8 cellular contexts compared by ENCODE assay signal in genomic region chr2:189661148-189661956, GRCh38. TPM values are rescaled to one million over a fixed set of nuclear protein-coding genes. Genes with fewer than 3 reads are reported as not detected.
A peak's percentile ranks its signal among the peaks of the same experiment; 100 is the strongest.
DNase-seq lines count a peak whose midpoint lies in the region; ATAC-seq and TF ChIP-seq lines count a peak whose summit lies in the region.

Gene ASNSD1, plus strand, starts transcription at chr2:189661459. Its CDS starts 4,674 bp downstream, at chr2:189666133.

- H3K27me3 Mint-ChIP-seq in activated B cell treated with CpG ODN at 0.5 μM for 24 hours: no peaks in the 10 kb centered on the region
- no peaks in the 10 kb centered on the region for H3K27me3 Mint-ChIP-seq in central memory CD8-positive, alpha-beta T cell

- POLR2A ChIA-PET in activated B cell treated with CpG ODN at 0.5 μM for 24 hours (lab: Charles Lee): interaction anchor here (1.0 to 3.2 kb wide), 8 partner anchors 10 to 1353 kb away, joined by 3 to 37 read pairs (median 4); partner anchors contain the start of genes ANKAR, ORMDL1, OSGEPL1 and PMS1

- no peak within 1 kb of the TSS for H3K27ac Mint-ChIP-seq in activated B cell treated with CpG ODN at 0.5 μM for 24 hours
- H3K27ac Mint-ChIP-seq in central memory CD8-positive, alpha-beta T cell (ENCODE audit: low read depth): peak within 1 kb of the TSS; percentile 82

- H3K4me3 Mint-ChIP-seq in activated B cell treated with CpG ODN at 0.5 μM for 24 hours: no peak within 1 kb of the TSS
- H3K4me3 Mint-ChIP-seq in central memory CD8-positive, alpha-beta T cell: no peak within 1 kb of the TSS

- intact Hi-C loops in activated B cell treated with CpG ODN at 0.5 μM for 24 hours (cut with micrococcal nuclease): loop anchor here (1.0 to 5.0 kb wide), 15 partner anchors 13 to 1491 kb away; partner anchors contain the start of genes ANKAR, GLS, HIBCH and NAB1

- TF ChIP-seq POLR2A in GM18951 (IDR thresholded peaks at IDR 0.05; ENCODE audit: extremely low read depth, insufficient read depth, insufficient read length): peak; percentile 95

- H3K4me3 ChIP-seq in AG10803 (ENCODE audit: low read length): peak within 1 kb of the TSS; percentile 99

- peaks cover 25% of the 10 kb centered on the region for H3K4me1 Mint-ChIP-seq in activated B cell treated with CpG ODN at 0.5 μM for 24 hours
- peaks cover 49% of the 10 kb centered on the region for H3K4me1 Mint-ChIP-seq in central memory CD8-positive, alpha-beta T cell

- CTCF ChIA-PET in activated B cell treated with CpG ODN at 0.5 μM for 24 hours (lab: Charles Lee): interaction anchor here (0.6 to 6.8 kb wide), 13 partner anchors 10 to 704 kb away, joined by 3 to 52 read pairs (median 6); partner anchors contain the start of genes ANKAR and OSGEPL1

- peak; percentile 97 for TF ChIP-seq CTCF in AG10803 (conservative IDR thresholded peaks at IDR 0.05; ENCODE audit: low read length)
- TF ChIP-seq CTCF in activated B cell treated with CpG ODN at 0.5 μM for 24 hours (IDR thresholded peaks at IDR 0.05): peak; percentile 97

- in situ Hi-C loops in GM18951 (cut with MboI; ENCODE audit: low sequenced_read_pairs, unreplicated experiment): loop anchor here (25.0 kb wide), 2 partner anchors 101 to 401 kb away; partner anchors contain the start of genes MSTN and OSGEPL1

- peaks cover 20% of the 10 kb centered on the region for H3K36me3 Mint-ChIP-seq in activated B cell treated with CpG ODN at 0.5 μM for 24 hours (ENCODE audit: low read depth)
- peaks cover 15% of the 10 kb centered on the region for H3K36me3 Mint-ChIP-seq in central memory CD8-positive, alpha-beta T cell (ENCODE audit: insufficient read depth)

- DNase-seq in AG10803 (ENCODE audit: low read depth) (peak; percentile 100), NCI-H226 (peak; percentile 95), activated B cell treated with CpG ODN at 0.5 μM for 24 hours (peak; percentile 97), iris pigment epithelial cell (ENCODE audit: low read depth) (peak; percentile 99)
- peak; percentile 95 to 98 for DNase-seq in central memory CD8-positive, alpha-beta T cell (ENCODE audit: low spot score in 2 of 2)
- peak; percentile 94 to 97 for DNase-seq in stimulated activated CD4-positive, alpha-beta T cell treated with anti-CD3 and anti-CD28 coated beads, Interleukin-12 subunit alpha, Interleukin-12 subunit beta, amount 100 ng/mL, for 24 hours (ENCODE audit: low read depth in 2 of 2)

- peak; percentile 98 for ATAC-seq in HG03196 (IDR thresholded peaks at IDR 0.05; ENCODE audit: unreplicated experiment)
- peak; percentile 95 for ATAC-seq in activated B cell treated with CpG ODN at 0.5 μM for 24 hours (ENCODE audit: low read depth)
- peak; percentile 82 for ATAC-seq in central memory CD8-positive, alpha-beta T cell (replicated peaks; ENCODE audit: extremely low read depth, poor library complexity, severe bottlenecking)

- H3K9me3 Mint-ChIP-seq in activated B cell treated with CpG ODN at 0.5 μM for 24 hours: no peaks in the 10 kb centered on the region
- no peaks in the 10 kb centered on the region for H3K9me3 Mint-ChIP-seq in central memory CD8-positive, alpha-beta T cell

RNA-seq across cellular contexts. Expression of gene ASNSD1, which starts in this region (rescaled TPM):
- total RNA-seq in activated B cell treated with CpG ODN at 0.5 μM for 24 hours: 27.5 and 31.1 TPM in 2 replicates

Comparison
In these comparisons a context has a peak if more than half of its experiments do, and no peak if none do; other contexts are left out.
1. Peak in every context shown above with its lines: DNase-seq, ATAC-seq and H3K4me3 ChIP-seq.